In genomic region chr20:51473771-51474170, GRCh38 we compare ENCODE assay signal across 26 cellular contexts.
"Had no signal": no experiment of that assay in that cellular context is flagged by ENCODE, and none has a peak within 500 bp of the region (broad histone marks: within the 10 kb centered on the region; RNA-seq: fewer than 3 reads in every experiment).

No MANE protein-coding gene starts in this region.

- FAIRE-seq: bronchial epithelial cell had no signal

- DNase-seq: activated CD4-positive, alpha-beta T cell treated with anti-CD3 and anti-CD28 coated beads, Interleukin-2, amount 10 ng/mL, durations not matched to agents 7 days and 5 days; activated CD4-positive, CD25-positive, alpha-beta regulatory T cell treated with anti-CD3 and anti-CD28 coated beads, Interleukin-2, amount 50 U/mL, for 72 hours; anterior cingulate cortex; endodermal cell; foreskin fibroblast; hippocampal formation; kidney glomerular epithelial cell; lower lobe of right lung; mesenchymal stem cell; stimulated activated CD4-positive, alpha-beta T cell treated with anti-CD3 and anti-CD28 coated beads, Interleukin-4, amount 100 ng/mL, for 24 hours; stimulated activated naive B cell treated with anti-CD40 and anti-IgM and Interleukin-4, amounts not matched to agents 10 μg/mL and 1 μg/mL and 100 μg/mL, for 72 hours; stomach; SW 1271; T-helper 2 cell; thyroid gland; upper lobe of left lung had no signal

- H3K27ac Mint-ChIP-seq: activated naive CD4-positive, alpha-beta T cell treated with anti-CD3 and anti-CD28 coated beads, Interleukin-2, amount 50 U/mL, for 24 hours; dendritic cell treated with granulocyte-macrophage colony-stimulating factor and Interleukin-4, amounts not matched to agents 40 ng/mL and 50 ng/mL, for 4 days; endodermal cell; stimulated activated naive B cell treated with anti-CD40 and anti-IgM and Interleukin-4, amounts not matched to agents 10 μg/mL and 1 μg/mL and 100 μg/mL, for 72 hours had no signal

- H3K4me3 Mint-ChIP-seq: activated CD4-positive, alpha-beta T cell treated with anti-CD3 and anti-CD28 coated beads, Interleukin-2, amount 10 ng/mL, durations not matched to agents 7 days and 5 days; activated naive CD4-positive, alpha-beta T cell treated with anti-CD3 and anti-CD28 coated beads, Interleukin-2, amount 50 U/mL, for 24 hours; central memory CD8-positive, alpha-beta T cell; dendritic cell treated with granulocyte-macrophage colony-stimulating factor and Interleukin-4, amounts not matched to agents 40 ng/mL and 50 ng/mL, for 4 days; endodermal cell; nephron; stimulated activated naive B cell treated with anti-CD40 and anti-IgM and Interleukin-4, amounts not matched to agents 10 μg/mL and 1 μg/mL and 100 μg/mL, for 72 hours had no signal

- H3K4me3 ChIP-seq: lower lobe of right lung, skin epidermis, stomach, thyroid gland, upper lobe of left lung had no signal

- H3K9me3 Mint-ChIP-seq: activated naive CD4-positive, alpha-beta T cell treated with anti-CD3 and anti-CD28 coated beads, Interleukin-2, amount 50 U/mL, for 24 hours; central memory CD8-positive, alpha-beta T cell; dendritic cell treated with granulocyte-macrophage colony-stimulating factor and Interleukin-4, amounts not matched to agents 40 ng/mL and 50 ng/mL, for 4 days had no signal

- H3K27ac ChIP-seq: lower lobe of right lung, neutrophil, skin epidermis, stomach, thyroid gland, upper lobe of left lung had no signal

- ATAC-seq: esophagus mucosa; left lobe of liver; lower lobe of right lung; sciatic nerve; stimulated activated naive B cell treated with anti-CD40 and anti-IgM and Interleukin-4, amounts not matched to agents 10 μg/mL and 1 μg/mL and 100 μg/mL, for 72 hours had no signal

- H3K9me3 ChIP-seq: lower lobe of right lung, neutrophil, stomach, thyroid gland, upper lobe of left lung had no signal

- H3K36me3 ChIP-seq: neutrophil, thyroid gland, upper lobe of left lung had no signal

- H3K4me1 ChIP-seq: lower lobe of right lung had no signal

- H3K27me3 ChIP-seq: neutrophil, stomach, thyroid gland, upper lobe of left lung had no signal

- H3K27me3 Mint-ChIP-seq: activated CD4-positive, alpha-beta T cell treated with anti-CD3 and anti-CD28 coated beads, Interleukin-2, amount 10 ng/mL, durations not matched to agents 7 days and 5 days; activated naive CD4-positive, alpha-beta T cell treated with anti-CD3 and anti-CD28 coated beads, Interleukin-2, amount 50 U/mL, for 24 hours; central memory CD8-positive, alpha-beta T cell; dendritic cell treated with granulocyte-macrophage colony-stimulating factor and Interleukin-4, amounts not matched to agents 40 ng/mL and 50 ng/mL, for 4 days; stimulated activated naive B cell treated with anti-CD40 and anti-IgM and Interleukin-4, amounts not matched to agents 10 μg/mL and 1 μg/mL and 100 μg/mL, for 72 hours had no signal
